ENCODE assay signal across 8 cellular contexts in genomic region chr1:16078925-16079656, GRCh38. TPM values are rescaled to one million over a fixed set of nuclear protein-coding genes. Genes with fewer than 3 reads are reported as not detected.
DNase-seq lines count a peak whose midpoint lies in the region; ATAC-seq and TF ChIP-seq lines count a peak whose summit lies in the region.

No MANE protein-coding gene starts in this region.

- no peaks in the 10 kb centered on the region; the same call in 1 of the 2 replicates for H4K20me1 ChIP-seq in DOHH2 (ENCODE audit: control insufficient read depth, insufficient read depth, low read depth, low read length)

- peak overlapping the region; percentile 60 for H3K4me2 ChIP-seq in DOHH2 (ENCODE audit: low read length)

- H3K27ac ChIP-seq in DOHH2 (ENCODE audit: low read depth, low read length) (no peak overlapping the region), HL-60 (replicated peaks) (no peak overlapping the region)

- no peak for ATAC-seq in HG02981 (IDR thresholded peaks at IDR 0.05; ENCODE audit: unreplicated experiment)

- H3K4me3 ChIP-seq in DOHH2 (ENCODE audit: low read length) (0 out of 2 replicates have a peak overlapping the region, but pooled peaks have one; percentile 20), HL-60 (replicated peaks; ENCODE audit: insufficient read depth, low read length) (no peak overlapping the region; the same call in 1 of the 2 replicates)

- H3K9me3 Mint-ChIP-seq in activated CD4-positive, alpha-beta memory T cell treated with anti-CD3 and anti-CD28 coated beads, Interleukin-2, amount 10 ng/mL, durations not matched to agents 7 days and 5 days: no peaks in the 10 kb centered on the region

- no peaks in the 10 kb centered on the region for H3K36me3 Mint-ChIP-seq in activated CD4-positive, alpha-beta memory T cell treated with anti-CD3 and anti-CD28 coated beads, Interleukin-2, amount 10 ng/mL, durations not matched to agents 7 days and 5 days (ENCODE audit: low read depth)

- no peaks in the 10 kb centered on the region for H3K9me2 ChIP-seq in DOHH2 (replicated peaks; ENCODE audit: control insufficient read depth, low read length)

- H3K4me3 Mint-ChIP-seq in activated CD4-positive, alpha-beta memory T cell treated with anti-CD3 and anti-CD28 coated beads, Interleukin-2, amount 10 ng/mL, durations not matched to agents 7 days and 5 days: peak overlapping the region; percentile 63

- peak; percentile 86 for TF ChIP-seq CTCF in DOHH2 (IDR thresholded peaks at IDR 0.05; ENCODE audit: low read depth, low read length, poor library complexity, severe bottlenecking)
- TF ChIP-seq CTCF in HL-60 (IDR thresholded peaks at IDR 0.05; ENCODE audit: insufficient read depth, low read length): peak; percentile 79

- no peaks in the 10 kb centered on the region for H3F3A ChIP-seq in DOHH2 (ENCODE audit: control insufficient read depth, insufficient read depth)

- H3K4me1 ChIP-seq in DOHH2 (ENCODE audit: control insufficient read depth, low read length): peaks cover 6% of the 10 kb centered on the region

- peak overlapping the region; percentile 87 for H3K27ac Mint-ChIP-seq in activated CD4-positive, alpha-beta memory T cell treated with anti-CD3 and anti-CD28 coated beads, Interleukin-2, amount 10 ng/mL, durations not matched to agents 7 days and 5 days

- no peaks in the 10 kb centered on the region for H3K9me3 ChIP-seq in DOHH2 (ENCODE audit: control insufficient read depth, insufficient read depth, low read length)

- H3K79me2 ChIP-seq in DOHH2 (ENCODE audit: control insufficient read depth, low read length): no peaks in the 10 kb centered on the region

- H3K36me3 ChIP-seq in DOHH2 (ENCODE audit: control insufficient read depth, low read length): no peaks in the 10 kb centered on the region

- POLR2A ChIA-PET in activated CD4-positive, alpha-beta memory T cell treated with anti-CD3 and anti-CD28 coated beads, Interleukin-2, amount 10 ng/mL, durations not matched to agents 7 days and 5 days (lab: Charles Lee): interaction anchor here (1.2 to 2.7 kb wide), 4 partner anchors 9 to 435 kb away, joined by 3 to 14 read pairs (median 6); partner anchors contain the start of gene RNU1-1

- peaks cover 6% of the 10 kb centered on the region for H3K27me3 Mint-ChIP-seq in activated CD4-positive, alpha-beta memory T cell treated with anti-CD3 and anti-CD28 coated beads, Interleukin-2, amount 10 ng/mL, durations not matched to agents 7 days and 5 days

- H3K4me1 Mint-ChIP-seq in activated CD4-positive, alpha-beta memory T cell treated with anti-CD3 and anti-CD28 coated beads, Interleukin-2, amount 10 ng/mL, durations not matched to agents 7 days and 5 days: peaks cover 16% of the 10 kb centered on the region

- CTCF ChIA-PET in activated CD4-positive, alpha-beta memory T cell treated with anti-CD3 and anti-CD28 coated beads, Interleukin-2, amount 10 ng/mL, durations not matched to agents 7 days and 5 days (lab: Charles Lee): interaction anchor here (0.6 to 8.7 kb wide), 41 partner anchors 8 to 648 kb away, joined by 3 to 207 read pairs (median 5); partner anchors contain the start of genes CPLANE2, FAM131C and FBXO42

- H3K27me3 ChIP-seq in DOHH2 (ENCODE audit: control insufficient read depth, low read length) (peaks cover 11% of the 10 kb centered on the region), HL-60 (ENCODE audit: insufficient read depth, poor library complexity, severe bottlenecking) (peaks cover 5% of the 10 kb centered on the region)

- DNase-seq in HL-60 (ENCODE audit: low read depth in 1 of 2, low spot score in 1 of 2): peak in 1 of 2 experiments; percentile 53
- DNase-seq in NCI-H82 (lab: John Stamatoyannopoulos, UW): peak; percentile 89
- DNase-seq in activated CD4-positive, alpha-beta memory T cell treated with anti-CD3 and anti-CD28 coated beads, Interleukin-2, amount 10 ng/mL, durations not matched to agents 7 days and 5 days: peak; percentile 82
- DNase-seq in dermis microvascular lymphatic vessel endothelial cell (ENCODE audit: low read depth in 2 of 2): peak; percentile 46 to 75
- DNase-seq in lung microvascular endothelial cell (ENCODE audit: low read depth in 2 of 2): peak; percentile 70 to 81
- peak; percentile 31 for DNase-seq in stimulated activated CD8-positive, alpha-beta memory T cell treated with anti-CD3 and anti-CD28 coated beads, Interleukin-12 subunit alpha, Interleukin-12 subunit beta, amount 100 ng/mL, for 24 hours (ENCODE audit: extremely low read depth)

RNA-seq across cellular contexts. Expression of gene FAM131C, which starts 5.6 kb away (rescaled TPM):
- total RNA-seq in activated CD4-positive, alpha-beta memory T cell treated with anti-CD3 and anti-CD28 coated beads, Interleukin-2, amount 10 ng/mL, durations not matched to agents 7 days and 5 days: 1 to 10 TPM; 5.1 to 5.6 TPM
- total RNA-seq in dermis microvascular lymphatic vessel endothelial cell: 0.13 TPM in 1 of 2 replicates, not detected in the other
- total RNA-seq in lung microvascular endothelial cell: 0.22 TPM in 1 of 2 replicates, not detected in the other

RNA-seq across cellular contexts. Expression of gene CLCNKB, which starts 35.5 kb away (rescaled TPM):
- total RNA-seq in activated CD4-positive, alpha-beta memory T cell treated with anti-CD3 and anti-CD28 coated beads, Interleukin-2, amount 10 ng/mL, durations not matched to agents 7 days and 5 days: not detected
- total RNA-seq in dermis microvascular lymphatic vessel endothelial cell: under 0.01 TPM in 1 of 2 replicates, not detected in the other
- total RNA-seq in lung microvascular endothelial cell: under 0.01 TPM in 1 of 2 replicates, not detected in the other

RNA-seq across cellular contexts. Expression of gene CLCNKA, which starts 57.3 kb away (rescaled TPM):
- total RNA-seq in activated CD4-positive, alpha-beta memory T cell treated with anti-CD3 and anti-CD28 coated beads, Interleukin-2, amount 10 ng/mL, durations not matched to agents 7 days and 5 days: under 1 TPM; 0.13 to 0.20 TPM
- total RNA-seq in dermis microvascular lymphatic vessel endothelial cell: not detected in 2 replicates
- not detected in 2 replicates for total RNA-seq in lung microvascular endothelial cell
